1 cellular context compared by ENCODE assay signal in genomic region chr3:193928354-193929209, GRCh38.
TF ChIP-seq lines count a peak whose summit lies in the region.

No MANE protein-coding gene starts in this region.

TF ChIP-seq in K562, 482 proteins besides CTCF, POLR2A, EP300 and RAD21 (continued from another document and continues in another):
- TF ChIP-seq PTBP1 (IDR thresholded peaks at IDR 0.05; ENCODE audit: low read depth, low read length) = no peak
- 0 out of 2 replicates have a peak, but pooled peaks have one; percentile 21 for TF ChIP-seq CXXC5 (CRISPR knock-in tag; IDR thresholded peaks at IDR 0.05)
- peak; percentile 62 for TF ChIP-seq MTA2 (IDR thresholded peaks at IDR 0.05; ENCODE audit: low read depth)
- no peak for TF ChIP-seq HNRNPL (IDR thresholded peaks at IDR 0.05; ENCODE audit: low read depth, low read length)
- TF ChIP-seq ID3 (CRISPR knock-in tag; IDR thresholded peaks at IDR 0.05) = no peak
- TF ChIP-seq ID3 (tag; IDR thresholded peaks at IDR 0.05) = no peak
- no peak for TF ChIP-seq ATF6 (CRISPR knock-in tag; IDR thresholded peaks at IDR 0.05)
- TF ChIP-seq LARP7 (IDR thresholded peaks at IDR 0.05) = no peak
- no peak for TF ChIP-seq ZHX1 (conservative IDR thresholded peaks at IDR 0.05; ENCODE audit: low read length)
- TF ChIP-seq TBP (optimal IDR thresholded peaks at IDR 0.05; ENCODE audit: low read depth, low read length) = no peak
- TF ChIP-seq HMGXB4 (CRISPR knock-in tag; IDR thresholded peaks at IDR 0.05) = no peak
- TF ChIP-seq ZBTB33 (CRISPR knock-in tag; IDR thresholded peaks at IDR 0.05) = no peak
- TF ChIP-seq SAP30 (IDR thresholded peaks at IDR 0.05; ENCODE audit: borderline replicate concordance, insufficient read depth, low read depth, low read length, poor library complexity, severe bottlenecking) = no peak
- TF ChIP-seq BRD9 (IDR thresholded peaks at IDR 0.05; ENCODE audit: low read depth, partially characterized antibody) = no peak
- no peak for TF ChIP-seq FOXA1 (IDR thresholded peaks at IDR 0.05; ENCODE audit: borderline replicate concordance)
- no peak for TF ChIP-seq FUS (optimal IDR thresholded peaks at IDR 0.05; ENCODE audit: low read depth, low read length)
- peak; percentile 55 for TF ChIP-seq CCNT2 (IDR thresholded peaks at IDR 0.05; ENCODE audit: borderline replicate concordance, extremely low read depth, insufficient read length, low read depth, low read length)
- no peak for TF ChIP-seq RHOXF2B (CRISPR knock-in tag; conservative IDR thresholded peaks at IDR 0.05)
- TF ChIP-seq TAF1 (IDR thresholded peaks at IDR 0.05; ENCODE audit: control insufficient read depth, extremely low read depth, insufficient read depth, low read length, severe bottlenecking) = no peak
- no peak for TF ChIP-seq NR0B1 (IDR thresholded peaks at IDR 0.05; ENCODE audit: partially characterized antibody)
- TF ChIP-seq TRIM28 (IDR thresholded peaks at IDR 0.05) = no peak
- TF ChIP-seq MYC (IDR thresholded peaks at IDR 0.05; ENCODE audit: low read depth, low read length) = no peak; the same call in 1 of the 2 replicates
- no peak for TF ChIP-seq MYC (CRISPR knock-in tag; IDR thresholded peaks at IDR 0.05; ENCODE audit: borderline replicate concordance, low read depth)
- no peak for TF ChIP-seq GMEB1 (CRISPR knock-in tag; IDR thresholded peaks at IDR 0.05)
- no peak for TF ChIP-seq CREB1 (IDR thresholded peaks at IDR 0.05)
- TF ChIP-seq CREB1 (CRISPR knock-in tag; IDR thresholded peaks at IDR 0.05) = no peak
- no peak for TF ChIP-seq ZNF12 (CRISPR knock-in tag; IDR thresholded peaks at IDR 0.05)
- TF ChIP-seq ZBTB1 (CRISPR knock-in tag; IDR thresholded peaks at IDR 0.05; ENCODE audit: borderline replicate concordance, low read depth) = no peak
- TF ChIP-seq TCF7L2 (IDR thresholded peaks at IDR 0.05; ENCODE audit: low read depth, low read length) = no peak
- no peak for TF ChIP-seq ZBTB7A (IDR thresholded peaks at IDR 0.05; ENCODE audit: borderline replicate concordance, control insufficient read depth, low read depth, low read length)
- no peak for TF ChIP-seq ZBTB49 (CRISPR knock-in tag; IDR thresholded peaks at IDR 0.05; ENCODE audit: borderline replicate concordance)
- 0 out of 2 replicates have a peak, but pooled peaks have one; percentile 57 for TF ChIP-seq ZNF311 (CRISPR knock-in tag; IDR thresholded peaks at IDR 0.05)
- TF ChIP-seq SIN3B (IDR thresholded peaks at IDR 0.05; ENCODE audit: low read depth) = no peak
- no peak for TF ChIP-seq ZNF764 (CRISPR knock-in tag; IDR thresholded peaks at IDR 0.05; ENCODE audit: low read depth)
